In the genomic region with DNA sequence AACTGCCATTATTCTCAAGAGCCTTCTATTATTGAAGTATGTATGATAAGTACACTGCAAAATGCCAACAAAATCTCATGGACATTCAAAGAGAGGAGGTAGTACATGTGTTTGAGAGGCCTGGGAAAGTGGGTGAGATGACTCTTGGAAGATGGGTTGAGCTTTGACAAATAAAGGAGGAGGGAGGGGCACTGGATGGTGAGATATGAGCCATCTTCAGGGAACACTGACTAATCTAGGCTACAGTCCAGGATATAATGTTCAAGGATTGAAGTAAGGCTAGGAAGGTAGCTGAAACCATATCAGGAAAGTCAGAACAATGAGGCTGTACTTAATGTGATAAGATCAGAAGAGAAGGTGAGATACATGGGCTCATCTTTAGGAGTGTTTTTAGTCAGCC, we compare ENCODE assay signal across 17 cellular contexts.
"Had no signal": no experiment of that assay in that cellular context is flagged by ENCODE, and none has a peak within 500 bp of the region (broad histone marks: within the 10 kb centered on the region; RNA-seq: fewer than 3 reads in every experiment).

No MANE protein-coding gene starts in this region.

- DNase-seq: activated CD4-positive, alpha-beta T cell treated with anti-CD3 and anti-CD28 coated beads, Interleukin-2, amount 50 U/mL, for 48 hours; activated CD8-positive, alpha-beta memory T cell treated with anti-CD3 and anti-CD28 coated beads, Interleukin-2, amount 10 ng/mL, durations not matched to agents 7 days and 5 days; activated naive CD4-positive, alpha-beta T cell treated with anti-CD3 and anti-CD28 coated beads, Interleukin-2, amount 10 ng/mL, durations not matched to agents 7 days and 5 days; activated T-cell treated with anti-CD3 and anti-CD28 coated beads, Interleukin-2, amount 50 U/mL, for 24 hours; esophagus squamous epithelium; foreskin melanocyte; immature natural killer cell; left colon; midbrain; right lobe of liver; trophoblast cell had no signal

- H3K27ac ChIP-seq: esophagus squamous epithelium, prostate gland, right lobe of liver, suprapubic skin, VCaP had no signal

- H3K9me3 ChIP-seq: esophagus squamous epithelium, prostate gland, right lobe of liver, suprapubic skin had no signal

- H3K36me3 ChIP-seq: esophagus squamous epithelium, prostate gland, right lobe of liver, suprapubic skin had no signal

- H3K27me3 ChIP-seq: esophagus squamous epithelium, right lobe of liver, suprapubic skin had no signal

- H3K27ac Mint-ChIP-seq: activated CD8-positive, alpha-beta memory T cell treated with anti-CD3 and anti-CD28 coated beads, Interleukin-2, amount 10 ng/mL, durations not matched to agents 7 days and 5 days; activated naive CD4-positive, alpha-beta T cell treated with anti-CD3 and anti-CD28 coated beads, Interleukin-2, amount 10 ng/mL, durations not matched to agents 7 days and 5 days; activated T-cell treated with anti-CD3 and anti-CD28 coated beads, Interleukin-2, amount 50 U/mL, for 24 hours; immature natural killer cell; stimulated activated naive CD8-positive, alpha-beta T cell treated with anti-CD3 and anti-CD28 coated beads, Interleukin-15, Interleukin-2, amounts not matched to agents 100 ng/mL and 50 ng/mL, for 24 hours had no signal

- H3K36me3 Mint-ChIP-seq: activated naive CD4-positive, alpha-beta T cell treated with anti-CD3 and anti-CD28 coated beads, Interleukin-2, amount 10 ng/mL, durations not matched to agents 7 days and 5 days had no signal

- H3K9me3 Mint-ChIP-seq: activated naive CD4-positive, alpha-beta T cell treated with anti-CD3 and anti-CD28 coated beads, Interleukin-2, amount 10 ng/mL, durations not matched to agents 7 days and 5 days; activated T-cell treated with anti-CD3 and anti-CD28 coated beads, Interleukin-2, amount 50 U/mL, for 24 hours; immature natural killer cell had no signal

- H3K27me3 Mint-ChIP-seq: activated CD8-positive, alpha-beta memory T cell treated with anti-CD3 and anti-CD28 coated beads, Interleukin-2, amount 10 ng/mL, durations not matched to agents 7 days and 5 days; activated naive CD4-positive, alpha-beta T cell treated with anti-CD3 and anti-CD28 coated beads, Interleukin-2, amount 10 ng/mL, durations not matched to agents 7 days and 5 days; activated T-cell treated with anti-CD3 and anti-CD28 coated beads, Interleukin-2, amount 50 U/mL, for 24 hours; stimulated activated naive CD8-positive, alpha-beta T cell treated with anti-CD3 and anti-CD28 coated beads, Interleukin-15, Interleukin-2, amounts not matched to agents 100 ng/mL and 50 ng/mL, for 24 hours had no signal

- ATAC-seq: activated CD8-positive, alpha-beta memory T cell treated with anti-CD3 and anti-CD28 coated beads, Interleukin-2, amount 10 ng/mL, durations not matched to agents 7 days and 5 days; left colon; right lobe of liver had no signal

- H3K4me3 ChIP-seq: esophagus squamous epithelium, lung, prostate gland, right lobe of liver, suprapubic skin had no signal

- H3K4me1 Mint-ChIP-seq: activated naive CD4-positive, alpha-beta T cell treated with anti-CD3 and anti-CD28 coated beads, Interleukin-2, amount 10 ng/mL, durations not matched to agents 7 days and 5 days; immature natural killer cell had no signal

- H3K4me1 ChIP-seq: prostate gland had no signal

- H3K4me3 Mint-ChIP-seq: activated CD8-positive, alpha-beta memory T cell treated with anti-CD3 and anti-CD28 coated beads, Interleukin-2, amount 10 ng/mL, durations not matched to agents 7 days and 5 days; activated naive CD4-positive, alpha-beta T cell treated with anti-CD3 and anti-CD28 coated beads, Interleukin-2, amount 10 ng/mL, durations not matched to agents 7 days and 5 days; activated T-cell treated with anti-CD3 and anti-CD28 coated beads, Interleukin-2, amount 50 U/mL, for 24 hours; immature natural killer cell; neural crest cell; stimulated activated naive CD8-positive, alpha-beta T cell treated with anti-CD3 and anti-CD28 coated beads, Interleukin-15, Interleukin-2, amounts not matched to agents 100 ng/mL and 50 ng/mL, for 24 hours had no signal
